9 cellular contexts compared by ENCODE assay signal in the genomic region with DNA sequence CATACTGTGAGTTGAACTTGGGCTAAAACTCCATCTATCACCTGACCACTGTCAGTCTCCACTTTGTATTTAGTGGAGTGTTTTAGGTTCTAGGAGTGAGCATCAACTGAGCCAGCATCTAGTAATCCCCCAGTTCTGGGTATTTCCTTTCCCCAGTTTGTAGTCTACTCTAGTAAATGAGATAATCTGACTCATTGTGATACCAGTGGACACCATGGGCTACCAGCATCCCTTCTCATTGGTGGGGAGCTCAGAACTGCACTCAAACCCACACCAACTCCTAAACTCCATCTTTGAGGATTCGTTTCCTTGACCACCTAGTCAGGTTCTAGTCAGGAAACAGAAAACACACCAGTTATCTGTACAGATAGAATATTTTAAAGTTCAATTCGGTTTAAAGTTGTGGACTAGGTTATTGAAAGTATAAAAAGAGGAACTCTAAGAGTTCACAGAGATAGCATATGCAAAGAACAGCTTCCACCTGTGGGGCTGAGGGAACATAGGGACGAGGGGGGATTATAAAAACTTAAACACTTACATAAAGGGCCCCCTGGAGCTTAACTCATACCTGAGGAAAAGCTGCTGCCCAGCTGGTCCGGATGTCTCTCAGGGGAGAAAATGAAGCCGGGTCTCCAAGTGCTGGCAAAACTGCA. TPM values are rescaled to one million over a fixed set of nuclear protein-coding genes. Genes with fewer than 3 reads are reported as not detected.
DNase-seq lines count a peak whose midpoint lies in the region; ATAC-seq and TF ChIP-seq lines count a peak whose summit lies in the region.
"Had no signal": no experiment of that assay in that cellular context is flagged by ENCODE, and none has a peak within 500 bp of the region (broad histone marks: within the 10 kb centered on the region; RNA-seq: fewer than 3 reads in every experiment).

No MANE protein-coding gene starts in this region.

- whole genome bisulfite sequencing in endodermal cell (ENCODE audit: insufficient coverage in 1 of 2, insufficient read length in 1 of 2), 2 experiments = 91 to 93% methylated on average over 3 to 5 of the region's 5 CpGs
- 73 to 88% methylated on average over 5 of the region's 5 CpGs for WGBS in sigmoid colon, 2 donors

- TF ChIP-seq EP300 in sigmoid colon (IDR thresholded peaks at IDR 0.05) = no peak

- no peak overlapping the region for H3K4me3 ChIP-seq in endodermal cell (ENCODE audit: low read length)
- no peak overlapping the region for H3K4me3 ChIP-seq in sigmoid colon

- intact Hi-C loops in sigmoid colon (cut with DNase I) = no loop called here

- H3K4me1 ChIP-seq in endodermal cell (ENCODE audit: control insufficient read depth, insufficient read depth, low read length) = no peaks in the 10 kb centered on the region
- no peaks in the 10 kb centered on the region for H3K4me1 ChIP-seq in sigmoid colon

- no peaks in the 10 kb centered on the region for H3K27me3 ChIP-seq in endodermal cell (ENCODE audit: control insufficient read depth, insufficient read depth, low read length, poor library complexity, severe bottlenecking)
- no peaks in the 10 kb centered on the region for H3K27me3 ChIP-seq in sigmoid colon

- ATAC-seq in GM18517 (IDR thresholded peaks at IDR 0.05; ENCODE audit: unreplicated experiment) = peak; percentile 93
- peak; percentile 90 for ATAC-seq in GM21447 (IDR thresholded peaks at IDR 0.05; ENCODE audit: unreplicated experiment)
- peak; percentile 94 for ATAC-seq in HG03378 (IDR thresholded peaks at IDR 0.05; ENCODE audit: unreplicated experiment)

- no peak overlapping the region for H3K9ac ChIP-seq in endodermal cell (ENCODE audit: extremely low read depth, low read length, poor library complexity, severe bottlenecking)

- TF ChIP-seq CTCF in endodermal cell (conservative IDR thresholded peaks at IDR 0.05) = no peak
- TF ChIP-seq CTCF in sigmoid colon (IDR thresholded peaks at IDR 0.05) = no peak
- no peak for TF ChIP-seq CTCF in glutamatergic neuron (IDR thresholded peaks at IDR 0.05; ENCODE audit: partially characterized antibody, unreplicated experiment)

- peaks cover 28% of the 10 kb centered on the region for H3K36me3 Mint-ChIP-seq in endodermal cell (ENCODE audit: low read depth)
- H3K36me3 Mint-ChIP-seq in glutamatergic neuron (ENCODE audit: unreplicated experiment) = no peaks in the 10 kb centered on the region

- H3K9me3 Mint-ChIP-seq in endodermal cell = no peaks in the 10 kb centered on the region
- H3K9me3 Mint-ChIP-seq in glutamatergic neuron (ENCODE audit: unreplicated experiment) = no peaks in the 10 kb centered on the region
- H3K9me3 Mint-ChIP-seq: brain had no signal

- DNase-seq in endodermal cell (no peak), sigmoid colon (no peak), glutamatergic neuron (no peak), DMS114 treated with DMSO at 0.1 percent for 48 hours (lab: John Stamatoyannopoulos, UW; ENCODE audit: unreplicated experiment) (no peak)
- no peak for DNase-seq in stimulated activated CD4-positive, alpha-beta T cell treated with anti-CD3 and anti-CD28 coated beads, Interleukin-1b, Interleukin-23, amount 100 ng/mL, for 48 hours

- no peak overlapping the region for H3K27ac ChIP-seq in endodermal cell (ENCODE audit: low read depth, low read length)
- H3K27ac ChIP-seq in sigmoid colon = no peak overlapping the region

- H3K4me3 Mint-ChIP-seq in endodermal cell (peak overlapping the region; percentile 41), glutamatergic neuron (ENCODE audit: unreplicated experiment) (no peak overlapping the region)
- H3K4me3 Mint-ChIP-seq: brain had no signal

- H3K27ac Mint-ChIP-seq in endodermal cell = no peak overlapping the region
- no peak overlapping the region for H3K27ac Mint-ChIP-seq in glutamatergic neuron (ENCODE audit: unreplicated experiment)
- H3K27ac Mint-ChIP-seq: brain had no signal

- H3K4me1 Mint-ChIP-seq in endodermal cell (peaks cover 15% of the 10 kb centered on the region), glutamatergic neuron (ENCODE audit: low read depth, unreplicated experiment) (peaks cover 3% of the 10 kb centered on the region)
- H3K4me1 Mint-ChIP-seq: brain had no signal

- H3K9me3 ChIP-seq in endodermal cell (ENCODE audit: control insufficient read depth, low read length) (no peaks in the 10 kb centered on the region), sigmoid colon (no peaks in the 10 kb centered on the region)

- H3K27me3 Mint-ChIP-seq in endodermal cell (ENCODE audit: insufficient read depth) (no peaks in the 10 kb centered on the region), glutamatergic neuron (ENCODE audit: unreplicated experiment) (peaks cover 1% of the 10 kb centered on the region)
- H3K27me3 Mint-ChIP-seq: brain had no signal

- TF ChIP-seq POLR2A in sigmoid colon (IDR thresholded peaks at IDR 0.05) = no peak

- peaks cover 35% of the 10 kb centered on the region for H3K36me3 ChIP-seq in endodermal cell (ENCODE audit: control insufficient read depth, insufficient read depth, low read length)
- H3K36me3 ChIP-seq in sigmoid colon = peaks cover 0 to 23% (median 3%) of the 10 kb centered on the region in 4 donors

RNA-seq across cellular contexts. Expression of a gene that starts 36.0 kb away (rescaled TPM):
- total RNA-seq in endodermal cell (10 to 100 TPM; 25.6 to 26.5 TPM), sigmoid colon (10 to 100 TPM in 3 of 4 donors, 1 to 10 TPM in 1; 7.4 to 15.3 (median 13.0) TPM), glutamatergic neuron (ENCODE audit: unreplicated experiment) (22.7 TPM)
- polyA plus RNA-seq in endodermal cell (2013, experiment 1 of 2) = 27.2 TPM
- polyA plus RNA-seq in endodermal cell (2013, experiment 2 of 2) = 31.1 TPM
- polyA plus RNA-seq in sigmoid colon = 10 to 100 TPM; 17.4 to 40.0 (median 25.5) TPM
